ENCODE assay signal across 1 cellular context in genomic region chr12:41683023-41683422, GRCh38.
TF ChIP-seq lines count a peak whose summit lies in the region.

No MANE protein-coding gene starts in this region.

TF ChIP-seq in WTC11, 78 proteins besides CTCF, POLR2A, EP300 and RAD21 (continued from another document):
- no peak for TF ChIP-seq ZBTB43 (CRISPR knock-in tag; IDR thresholded peaks at IDR 0.05)
- no peak for TF ChIP-seq ERG (CRISPR knock-in tag; IDR thresholded peaks at IDR 0.05)
- TF ChIP-seq, protein P1, sequence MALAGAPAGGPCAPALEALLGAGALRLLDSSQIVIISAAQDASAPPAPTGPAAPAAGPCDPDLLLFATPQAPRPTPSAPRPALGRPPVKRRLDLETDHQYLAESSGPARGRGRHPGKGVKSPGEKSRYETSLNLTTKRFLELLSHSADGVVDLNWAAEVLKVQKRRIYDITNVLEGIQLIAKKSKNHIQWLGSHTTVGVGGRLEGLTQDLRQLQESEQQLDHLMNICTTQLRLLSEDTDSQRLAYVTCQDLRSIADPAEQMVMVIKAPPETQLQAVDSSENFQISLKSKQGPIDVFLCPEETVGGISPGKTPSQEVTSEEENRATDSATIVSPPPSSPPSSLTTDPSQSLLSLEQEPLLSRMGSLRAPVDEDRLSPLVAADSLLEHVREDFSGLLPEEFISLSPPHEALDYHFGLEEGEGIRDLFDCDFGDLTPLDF (CRISPR knock-in tag; IDR thresholded peaks at IDR 0.05) = no peak
- no peak for TF ChIP-seq MLX (CRISPR knock-in tag; IDR thresholded peaks at IDR 0.05)
